Comparison of ENCODE assay signal across 8 cellular contexts in genomic region chr6:65780691-65781090, GRCh38.
"Had no signal": no experiment of that assay in that cellular context is flagged by ENCODE, and none has a peak within 500 bp of the region (broad histone marks: within the 10 kb centered on the region; RNA-seq: fewer than 3 reads in every experiment).

No MANE protein-coding gene starts in this region.

- ATAC-seq: GM12878 had no signal

- DNase-seq: GDM1, GF-D8 had no signal

- H3K4me3 ChIP-seq: GM12878 had no signal

- FAIRE-seq: G401.6, GM12878, GM12891, GM12892, GM18507, GM19239 had no signal
